ENCODE assay signal across 8 cellular contexts in genomic region chr1:52142220-52143153, GRCh38. TPM values are rescaled to one million over a fixed set of nuclear protein-coding genes. Genes with fewer than 3 reads are reported as not detected.
DNase-seq lines count a peak whose midpoint lies in the region; ATAC-seq and TF ChIP-seq lines count a peak whose summit lies in the region.

No MANE protein-coding gene starts in this region.

- H3K9me3 ChIP-seq in heart left ventricle (no peaks in the 10 kb centered on the region), parathyroid adenoma (ENCODE audit: control insufficient read depth, low read length) (no peaks in the 10 kb centered on the region)

- H3K4me1 ChIP-seq in heart left ventricle (peaks cover 0 to 39% (median 14%) of the 10 kb centered on the region in 12 donors), parathyroid adenoma (no peaks in the 10 kb centered on the region)

- peaks cover 31% of the 10 kb centered on the region for H3K4me1 Mint-ChIP-seq in activated naive CD8-positive, alpha-beta T cell treated with anti-CD3 and anti-CD28 coated beads, Interleukin-2, amount 10 ng/mL, durations not matched to agents 7 days and 5 days

- H3K27ac Mint-ChIP-seq in activated naive CD8-positive, alpha-beta T cell treated with anti-CD3 and anti-CD28 coated beads, Interleukin-2, amount 10 ng/mL, durations not matched to agents 7 days and 5 days, result peak overlapping the region; percentile 58

- TF ChIP-seq POLR2A in heart left ventricle (IDR thresholded peaks at IDR 0.05), result no peak

- H3K79me2 ChIP-seq in parathyroid adenoma, result peaks cover 4% of the 10 kb centered on the region

- peak overlapping the region; percentile 77 for H2AFZ ChIP-seq in parathyroid adenoma

- H3K27me3 ChIP-seq in heart left ventricle, result peaks cover 0 to 11% (median 0%) of the 10 kb centered on the region in 9 donors
- no peaks in the 10 kb centered on the region for H3K27me3 ChIP-seq in parathyroid adenoma (ENCODE audit: control insufficient read depth, insufficient read depth, low read length)

- H3K9ac ChIP-seq in parathyroid adenoma, result peak overlapping the region; percentile 53

- H3K27me3 Mint-ChIP-seq in activated naive CD8-positive, alpha-beta T cell treated with anti-CD3 and anti-CD28 coated beads, Interleukin-2, amount 10 ng/mL, durations not matched to agents 7 days and 5 days, result peaks cover 10% of the 10 kb centered on the region

- intact Hi-C loops in heart left ventricle (cut with DNase I), result loop anchor here in 9 of 10 donors (2.0 to 10.0 kb wide), 3 partner anchors 154 to 222 kb away; partner anchors contain the start of gene CC2D1B (in 1 of the 9)

- H3K36me3 ChIP-seq in heart left ventricle, result no peaks in the 10 kb centered on the region
- H3K36me3 ChIP-seq in parathyroid adenoma (ENCODE audit: control insufficient read depth, insufficient read depth, low read length), result no peaks in the 10 kb centered on the region

- TF ChIP-seq CTCF in heart left ventricle (IDR thresholded peaks at IDR 0.05), result peak in 2 of 12 donors; percentile 1 to 44
- TF ChIP-seq CTCF in parathyroid adenoma (IDR thresholded peaks at IDR 0.05), result no peak

- peak overlapping the region; percentile 89 for H3K4me2 ChIP-seq in parathyroid adenoma (ENCODE audit: low read length)

- POLR2A ChIA-PET in activated naive CD8-positive, alpha-beta T cell treated with anti-CD3 and anti-CD28 coated beads, Interleukin-2, amount 10 ng/mL, durations not matched to agents 7 days and 5 days (lab: Charles Lee), result interaction anchor here (0.5 kb wide), 1 partner anchor 502 kb away, joined by 5 read pairs; no protein-coding TSS in a partner anchor

- ATAC-seq in GM19438 (IDR thresholded peaks at IDR 0.05; ENCODE audit: low read depth, unreplicated experiment) (peak; percentile 46), HG03565 (IDR thresholded peaks at IDR 0.05; ENCODE audit: unreplicated experiment) (peak; percentile 19), heart left ventricle (peak; percentile 35 to 83 (median 73)), HG03378 (IDR thresholded peaks at IDR 0.05; ENCODE audit: unreplicated experiment) (no peak)
- peak; percentile 55 for ATAC-seq in activated naive CD8-positive, alpha-beta T cell treated with anti-CD3 and anti-CD28 coated beads, Interleukin-2, amount 10 ng/mL, durations not matched to agents 7 days and 5 days (ENCODE audit: low read depth)

- peak overlapping the region; percentile 81 for H3K4me3 Mint-ChIP-seq in activated naive CD8-positive, alpha-beta T cell treated with anti-CD3 and anti-CD28 coated beads, Interleukin-2, amount 10 ng/mL, durations not matched to agents 7 days and 5 days

- 1% methylated on average over 21 to 79 of the region's 79 CpGs for WGBS in heart left ventricle, 4 donors

- H3K4me3 ChIP-seq in heart left ventricle (peak overlapping the region; percentile 48 to 99 (median 89)), parathyroid adenoma (ENCODE audit: low read depth, low read length) (peak overlapping the region; percentile 79)

- H3K36me3 Mint-ChIP-seq in activated naive CD8-positive, alpha-beta T cell treated with anti-CD3 and anti-CD28 coated beads, Interleukin-2, amount 10 ng/mL, durations not matched to agents 7 days and 5 days, result no peaks in the 10 kb centered on the region

- H3K27ac ChIP-seq in heart left ventricle (peak overlapping the region; percentile 87 to 98 (median 94)), parathyroid adenoma (peak overlapping the region; percentile 75)

- no peaks in the 10 kb centered on the region for H3K9me3 Mint-ChIP-seq in activated naive CD8-positive, alpha-beta T cell treated with anti-CD3 and anti-CD28 coated beads, Interleukin-2, amount 10 ng/mL, durations not matched to agents 7 days and 5 days

- DNase-seq in CMK (ENCODE audit: low read depth) (peak; percentile 43), RKO (ENCODE audit: low spot score) (peak; percentile 57), heart left ventricle (peak; percentile 28 to 72 (median 37))
- DNase-seq in activated naive CD8-positive, alpha-beta T cell treated with anti-CD3 and anti-CD28 coated beads, Interleukin-2, amount 10 ng/mL, durations not matched to agents 7 days and 5 days, result peak; percentile 70

RNA-seq across cellular contexts. Expression of gene ZFYVE9, which starts 0.6 kb away (rescaled TPM):
- total RNA-seq in activated naive CD8-positive, alpha-beta T cell treated with anti-CD3 and anti-CD28 coated beads, Interleukin-2, amount 10 ng/mL, durations not matched to agents 7 days and 5 days, result 1 to 10 TPM; 4.5 to 5.5 TPM
- total RNA-seq in heart left ventricle, result 10 to 100 TPM; 12.6 to 19.2 (median 17.3) TPM
- 10 to 100 TPM in 1 of 2 donors, 1 to 10 TPM in 1; 3.6 to 12.4 TPM for polyA plus RNA-seq in heart left ventricle
